Comparison of ENCODE assay signal across 8 cellular contexts in genomic region chr13:67229438-67230242, GRCh38. TPM values are rescaled to one million over a fixed set of nuclear protein-coding genes. Genes with fewer than 3 reads are reported as not detected.
A peak's percentile ranks its signal among the peaks of the same experiment; 100 is the strongest.
DNase-seq lines count a peak whose midpoint lies in the region; ATAC-seq and TF ChIP-seq lines count a peak whose summit lies in the region.

No MANE protein-coding gene starts in this region.

- no peak for TF ChIP-seq POLR2A in prostate gland (IDR thresholded peaks at IDR 0.05)

- H3K4me1 ChIP-seq in fibroblast of lung (ENCODE audit: control insufficient read depth, extremely low read depth, insufficient read depth, low read length) (no peaks in the 10 kb centered on the region), prostate gland (replicated peaks) (no peaks in the 10 kb centered on the region)

- H4K20me1 ChIP-seq in fibroblast of lung (ENCODE audit: control insufficient read depth, extremely low read depth, insufficient read depth, low read length): no peaks in the 10 kb centered on the region

- peak; percentile 12 for ATAC-seq in GM21526 (IDR thresholded peaks at IDR 0.05; ENCODE audit: low FRiP score, unreplicated experiment)

- no peak overlapping the region for H3K9ac ChIP-seq in fibroblast of lung (ENCODE audit: insufficient read depth, low read length)

- peak overlapping the region; percentile 100 for H3K4me2 ChIP-seq in fibroblast of lung (ENCODE audit: extremely low read depth, insufficient read depth, low read length)

- H3K9me3 ChIP-seq in fibroblast of lung (ENCODE audit: control insufficient read depth, insufficient read depth, low read depth, low read length) (no peaks in the 10 kb centered on the region), prostate gland (no peaks in the 10 kb centered on the region)

- H3K36me3 ChIP-seq in fibroblast of lung (ENCODE audit: control insufficient read depth, insufficient read depth, low read length) (no peaks in the 10 kb centered on the region), prostate gland (no peaks in the 10 kb centered on the region)

- peak; percentile 40 for DNase-seq in COLO668 (lab: John Stamatoyannopoulos, UW; ENCODE audit: unreplicated experiment)
- DNase-seq in OCI-M1 (lab: John Stamatoyannopoulos, UW): peak; percentile 49
- DNase-seq in fibroblast of lung (ENCODE audit: low read depth in 2 of 2): peak; percentile 20 to 28
- DNase-seq in prostate gland (ENCODE audit: low spot score): no peak
- no peak for DNase-seq in hippocampal formation (lab: John Stamatoyannopoulos, UW)
- no peak for DNase-seq in RPMI8226
- no peak for DNase-seq in activated CD4-positive, alpha-beta T cell treated with anti-CD3 and anti-CD28 coated beads for 4 hours

- TF ChIP-seq CTCF in fibroblast of lung (conservative IDR thresholded peaks at IDR 0.05 in 1 of 2, IDR thresholded peaks at IDR 0.05 in 1 of 2; ENCODE audit: low read depth in 1 of 2, low read length in 2 of 2): no peak
- TF ChIP-seq CTCF in prostate gland (IDR thresholded peaks at IDR 0.05): no peak

- H3K27me3 ChIP-seq in fibroblast of lung (ENCODE audit: control insufficient read depth, insufficient read depth, low read length): no peaks in the 10 kb centered on the region
- no peaks in the 10 kb centered on the region for H3K27me3 ChIP-seq in prostate gland (replicated peaks; ENCODE audit: insufficient read depth)

- H3K79me2 ChIP-seq in fibroblast of lung (ENCODE audit: control insufficient read depth, insufficient read depth, low read length): no peaks in the 10 kb centered on the region

- WGBS in prostate gland: under 1% methylated on average over 19 of the region's 19 CpGs

- peak overlapping the region; percentile 66 to 98 (median 80) for H3K4me3 ChIP-seq in fibroblast of lung (replicated peaks in 1 of 4; ENCODE audit: control extremely low read depth in 1 of 4, insufficient read depth in 1 of 4, low read depth in 3 of 4, low read length in 4 of 4)
- peak overlapping the region; percentile 64 to 67 for H3K4me3 ChIP-seq in prostate gland

- peak overlapping the region; percentile 92 for H2AFZ ChIP-seq in fibroblast of lung (ENCODE audit: low read length)

- intact Hi-C loops in prostate gland (cut with DNase I): loop anchor here (10.0 kb wide), 2 partner anchors 1305 to 1575 kb away; no protein-coding TSS in a partner anchor

- H3K27ac ChIP-seq in fibroblast of lung (ENCODE audit: insufficient read depth, low read length): peak overlapping the region; percentile 59
- H3K27ac ChIP-seq in prostate gland: peak overlapping the region; percentile 1 to 48

RNA-seq across cellular contexts. Expression of gene PCDH9, which starts 0.5 kb away (rescaled TPM):
- total RNA-seq in fibroblast of lung (0.26 and 0.50 TPM in 2 replicates), prostate gland (1 to 10 TPM; 1.8 to 5.5 TPM)
- 0.67 and 2.0 TPM in 2 replicates for polyA plus RNA-seq in fibroblast of lung
- 0.34 and 0.81 TPM in 2 replicates for polyA plus RNA-seq in fibroblast of lung (2012)
- 0.20 and 1.6 TPM in 2 replicates for polyA minus RNA-seq in fibroblast of lung (ENCODE audit: low replicate concordance)

Comparison
In these comparisons a context has a peak if more than half of its experiments do, and no peak if none do; other contexts are left out.
1. DNase-seq: peak in COLO668 (single experiment), OCI-M1 (single experiment) and fibroblast of lung (2 of 2); none in prostate gland (single experiment), hippocampal formation (0 of 2), RPMI8226 (single experiment) and activated CD4-positive, alpha-beta T cell treated with anti-CD3 and anti-CD28 coated beads for 4 hours (0 of 2).